Comparison of ENCODE assay signal across 12 cellular contexts in genomic region chr10:5575482-5576153, GRCh38. TPM values are rescaled to one million over a fixed set of nuclear protein-coding genes. Genes with fewer than 3 reads are reported as not detected.
DNase-seq lines count a peak whose midpoint lies in the region; FAIRE-seq and TF ChIP-seq lines count a peak whose summit lies in the region.
"Had no signal": no experiment of that assay in that cellular context is flagged by ENCODE, and none has a peak within 500 bp of the region (broad histone marks: within the 10 kb centered on the region; RNA-seq: fewer than 3 reads in every experiment).

No MANE protein-coding gene starts in this region.

- in situ Hi-C loops in G401 (cut with HindIII; ENCODE audit: low sequenced_read_pairs) = no loop called here

- peaks cover 8 to 16% of the 10 kb centered on the region in 2 donors for H3K4me1 ChIP-seq in kidney (ENCODE audit: control insufficient read depth in 1 of 2, insufficient read depth in 1 of 2, low read depth in 1 of 2, low read length in 2 of 2)

- intact Hi-C loops in kidney (cut with DNase I) = no loop called here

- FAIRE-seq in kidney (lab: Jason Lieb, UNC) (no peak), GM19239 (lab: Jason Lieb, UNC) (no peak)

- DNase-seq in A172 (ENCODE audit: low spot score) (peak; percentile 72), EH (ENCODE audit: low read depth) (peak; percentile 88), kidney (peak; percentile 62), NCI-H1930 (lab: John Stamatoyannopoulos, UW) (no peak), GM20000 (ENCODE audit: low spot score) (no peak), G401 (ENCODE audit: low spot score) (no peak), GM19239 (ENCODE audit: insufficient read length, low spot score) (no peak)
- DNase-seq: activated CD4-positive, alpha-beta memory T cell treated with anti-CD3 and anti-CD28 coated beads for 36 hours; glutamatergic neuron; Karpas-422 had no signal

- no peaks in the 10 kb centered on the region for H3K9me3 ChIP-seq in kidney (ENCODE audit: control insufficient read depth in 1 of 2, low read length in 2 of 2)
- H3K9me3 ChIP-seq: thoracic aorta had no signal

- no peak overlapping the region for H3K4me3 ChIP-seq in kidney (ENCODE audit: low read length in 2 of 2)
- H3K4me3 ChIP-seq: thoracic aorta had no signal

- no peak for TF ChIP-seq CTCF in VCaP (conservative IDR thresholded peaks at IDR 0.05)
- TF ChIP-seq CTCF in kidney (IDR thresholded peaks at IDR 0.05; ENCODE audit: borderline replicate concordance, extremely low read depth, insufficient read depth) = no peak
- TF ChIP-seq CTCF in GM20000 (IDR thresholded peaks at IDR 0.05; ENCODE audit: extremely low read depth, missing control alignments) = no peak

- H3K36me3 ChIP-seq in kidney (ENCODE audit: control insufficient read depth in 1 of 2, insufficient read depth in 2 of 2, low read length in 2 of 2) = no peaks in the 10 kb centered on the region
- H3K36me3 ChIP-seq: thoracic aorta had no signal

- peak overlapping the region in 1 of 2 donors; percentile 7 for H3K9ac ChIP-seq in kidney (ENCODE audit: low read length in 2 of 2)

- H3K27ac ChIP-seq in VCaP (peak overlapping the region; percentile 75), kidney (ENCODE audit: low read depth in 2 of 2, low read length in 2 of 2) (no peak overlapping the region)
- H3K27ac ChIP-seq: thoracic aorta had no signal

RNA-seq across cellular contexts. Expression of gene CALML3, which starts 50.9 kb away (rescaled TPM):
- total RNA-seq in A172 (2014; rRNA removed; shearing (Covaris generic)) = not detected in 2 replicates
- not detected for total RNA-seq in kidney
- 15.9 TPM for polyA plus RNA-seq in kidney (ENCODE audit: insufficient read depth, low read depth, low replicate concordance)
- total RNA-seq in G401 (2014; rRNA removed; shearing (Covaris generic)) = not detected in 2 replicates
- total RNA-seq: activated CD4-positive, alpha-beta memory T cell treated with anti-CD3 and anti-CD28 coated beads for 36 hours; thoracic aorta had no signal

Comparison
In these comparisons a context has a peak if more than half of its experiments do, and no peak if none do; other contexts are left out.
1. DNase-seq: peak in A172 (single experiment), EH (single experiment) and kidney (single experiment); none in NCI-H1930 (0 of 2), GM20000 (single experiment), G401 (single experiment) and GM19239 (single experiment).